Comparison of ENCODE assay signal across 9 cellular contexts in genomic region chr11:18853086-18853720, GRCh38.
DNase-seq lines count a peak whose midpoint lies in the region; ATAC-seq and TF ChIP-seq lines count a peak whose summit lies in the region.
"Had no signal": no experiment of that assay in that cellular context is flagged by ENCODE, and none has a peak within 500 bp of the region (broad histone marks: within the 10 kb centered on the region; RNA-seq: fewer than 3 reads in every experiment).

No MANE protein-coding gene starts in this region.

- no peaks in the 10 kb centered on the region for H3K4me1 Mint-ChIP-seq in activated T-helper 17 cell treated with anti-CD3 and anti-CD28 coated beads, Interleukin-2, amount 50 U/mL, for 72 hours

- no peaks in the 10 kb centered on the region for H3K36me3 Mint-ChIP-seq in activated T-helper 17 cell treated with anti-CD3 and anti-CD28 coated beads, Interleukin-2, amount 50 U/mL, for 72 hours (ENCODE audit: low read depth)

- H3K4me3 ChIP-seq in lower lobe of right lung: no peak overlapping the region
- H3K4me3 ChIP-seq: SK-N-MC had no signal

- no peak overlapping the region for H3K27ac ChIP-seq in lower lobe of right lung
- H3K27ac ChIP-seq: SK-N-MC had no signal

- peak; percentile 60 for ATAC-seq in GM21381 (IDR thresholded peaks at IDR 0.05; ENCODE audit: unreplicated experiment)
- peak; percentile 32 for ATAC-seq in activated T-helper 17 cell treated with anti-CD3 and anti-CD28 coated beads, Interleukin-2, amount 50 U/mL, for 72 hours (replicated peaks)
- peak; percentile 76 for ATAC-seq in lower lobe of right lung
- no peak for ATAC-seq in HG03039 (IDR thresholded peaks at IDR 0.05; ENCODE audit: unreplicated experiment)

- H3K4me1 ChIP-seq in lower lobe of right lung: no peaks in the 10 kb centered on the region

- in situ Hi-C loops in KBM-7 (cut with MboI; ENCODE audit: low pct_unique_long_range_greater_than_20kb, low sequenced_read_pairs): no loop called here

- DNase-seq in EL (peak; percentile 8), KBM-7 (peak; percentile 13), lower lobe of right lung (no peak), UCSD-AML1 (lab: John Stamatoyannopoulos, UW; ENCODE audit: unreplicated experiment) (no peak), MV-4-11 (lab: John Stamatoyannopoulos, UW) (no peak)

- no peaks in the 10 kb centered on the region for H3K36me3 ChIP-seq in lower lobe of right lung

- intact Hi-C loops in lower lobe of right lung (cut with DNase I): no loop called here

- H3K9me3 ChIP-seq in lower lobe of right lung: no peaks in the 10 kb centered on the region

- H3K27me3 Mint-ChIP-seq in activated T-helper 17 cell treated with anti-CD3 and anti-CD28 coated beads, Interleukin-2, amount 50 U/mL, for 72 hours: peaks cover 34% of the 10 kb centered on the region

- H3K4me3 Mint-ChIP-seq in activated T-helper 17 cell treated with anti-CD3 and anti-CD28 coated beads, Interleukin-2, amount 50 U/mL, for 72 hours: no peak overlapping the region

- peaks cover 9% of the 10 kb centered on the region for H3K9me3 Mint-ChIP-seq in activated T-helper 17 cell treated with anti-CD3 and anti-CD28 coated beads, Interleukin-2, amount 50 U/mL, for 72 hours

- H3K27ac Mint-ChIP-seq in activated T-helper 17 cell treated with anti-CD3 and anti-CD28 coated beads, Interleukin-2, amount 50 U/mL, for 72 hours: no peak overlapping the region

- H3K27me3 ChIP-seq in lower lobe of right lung (ENCODE audit: low read depth): no peaks in the 10 kb centered on the region

- peak; percentile 33 for TF ChIP-seq CTCF in lower lobe of right lung (IDR thresholded peaks at IDR 0.05)

Comparison
In these comparisons a context has a peak if more than half of its experiments do, and no peak if none do; other contexts are left out.
1. DNase-seq: peak in EL (single experiment) and KBM-7 (single experiment); none in lower lobe of right lung (single experiment), UCSD-AML1 (single experiment) and MV-4-11 (single experiment).